In genomic region chrX:16870095-16870860, GRCh38 we compare ENCODE assay signal across 1 cellular context.
A peak's percentile ranks its signal among the peaks of the same experiment; 100 is the strongest.
TF ChIP-seq lines count a peak whose summit lies in the region.

Gene RBBP7, minus strand, starts transcription at chrX:16870362. Its CDS starts 309 bp downstream, at chrX:16870053.

TF ChIP-seq in HEK293, 187 proteins besides CTCF, POLR2A, EP300 and RAD21 (continued from another document):
- TF ChIP-seq BCL11B (tag by site-specific recombination; IDR thresholded peaks at IDR 0.05; ENCODE audit: low read depth) = no peak
- 0 out of 2 replicates have a peak, but pooled peaks have one; percentile 35 for TF ChIP-seq INSM2 (tag by site-specific recombination; IDR thresholded peaks at IDR 0.05)
- TF ChIP-seq SCRT1 (tag by site-specific recombination; IDR thresholded peaks at IDR 0.05; ENCODE audit: borderline replicate concordance) = no peak
- peak; percentile 52 for TF ChIP-seq KLF1 (tag by site-specific recombination; IDR thresholded peaks at IDR 0.05)
- peak; percentile 91 for TF ChIP-seq KLF10 (tag by site-specific recombination; IDR thresholded peaks at IDR 0.05)
- no peak for TF ChIP-seq SALL2 (tag by site-specific recombination; IDR thresholded peaks at IDR 0.05; ENCODE audit: borderline replicate concordance)
- TF ChIP-seq TSHZ1 (tag by site-specific recombination; IDR thresholded peaks at IDR 0.05; ENCODE audit: borderline replicate concordance) = no peak
- peak; percentile 45; the same call in 1 of the 2 replicates for TF ChIP-seq YY1 (tag by site-specific recombination; IDR thresholded peaks at IDR 0.05)
- no peak for TF ChIP-seq ZNF404 (tag by site-specific recombination; IDR thresholded peaks at IDR 0.05)
- TF ChIP-seq ZNF157 (tag by site-specific recombination; IDR thresholded peaks at IDR 0.05) = no peak
- TF ChIP-seq ZNF214 (tag by site-specific recombination; IDR thresholded peaks at IDR 0.05; ENCODE audit: borderline replicate concordance) = no peak
- TF ChIP-seq ZNF184 (tag by site-specific recombination; IDR thresholded peaks at IDR 0.05) = no peak
- TF ChIP-seq REPIN1 (tag by site-specific recombination; IDR thresholded peaks at IDR 0.05; ENCODE audit: low read depth) = no peak
- TF ChIP-seq ZNF398 (tag by site-specific recombination; IDR thresholded peaks at IDR 0.05) = peak; percentile 94
- no peak for TF ChIP-seq ZNF280C (tag by site-specific recombination; IDR thresholded peaks at IDR 0.05)
- no peak for TF ChIP-seq ZNF664 (tag by site-specific recombination; IDR thresholded peaks at IDR 0.05)
- peak; percentile 35 for TF ChIP-seq KLF9 (tag by site-specific recombination; IDR thresholded peaks at IDR 0.05; ENCODE audit: low read depth)
- peak; percentile 85 for TF ChIP-seq SP2 (tag by site-specific recombination; IDR thresholded peaks at IDR 0.05)
- no peak for TF ChIP-seq ZNF555 (tag by site-specific recombination; conservative IDR thresholded peaks at IDR 0.05)
- no peak for TF ChIP-seq ZNF654 (tag by site-specific recombination; IDR thresholded peaks at IDR 0.05; ENCODE audit: low read depth)
- no peak for TF ChIP-seq ZNF558 (tag by site-specific recombination; IDR thresholded peaks at IDR 0.05)
- no peak for TF ChIP-seq ZFP41 (tag by site-specific recombination; IDR thresholded peaks at IDR 0.05; ENCODE audit: borderline replicate concordance)
- TF ChIP-seq ZNF600 (tag by site-specific recombination; IDR thresholded peaks at IDR 0.05) = no peak
- TF ChIP-seq ZNF645 (tag by site-specific recombination; IDR thresholded peaks at IDR 0.05) = no peak
- TF ChIP-seq ZFP69B (tag by site-specific recombination; IDR thresholded peaks at IDR 0.05) = peak; percentile 73
- TF ChIP-seq ZNF433 (tag by site-specific recombination; IDR thresholded peaks at IDR 0.05; ENCODE audit: low read depth) = no peak
- no peak for TF ChIP-seq HIC1 (tag by site-specific recombination; IDR thresholded peaks at IDR 0.05)
- no peak for TF ChIP-seq ZBTB17 (tag by site-specific recombination; IDR thresholded peaks at IDR 0.05)
- no peak for TF ChIP-seq BCL11A (tag by site-specific recombination; IDR thresholded peaks at IDR 0.05; ENCODE audit: low read depth)
- TF ChIP-seq OVOL3 (tag by site-specific recombination; IDR thresholded peaks at IDR 0.05) = peak; percentile 27; the same call in 1 of the 2 replicates
- TF ChIP-seq ZNF394 (tag by site-specific recombination; IDR thresholded peaks at IDR 0.05; ENCODE audit: borderline replicate concordance) = no peak; the same call in 1 of the 2 replicates
- TF ChIP-seq ZNF660 (tag by site-specific recombination; IDR thresholded peaks at IDR 0.05) = peak; percentile 36; the same call in 1 of the 2 replicates
- TF ChIP-seq KLF17 (tag by site-specific recombination; IDR thresholded peaks at IDR 0.05) = peak; percentile 71
- TF ChIP-seq ZNF2 (tag by site-specific recombination; IDR thresholded peaks at IDR 0.05) = no peak
- no peak for TF ChIP-seq ZNF211 (tag by site-specific recombination; IDR thresholded peaks at IDR 0.05; ENCODE audit: low read depth)
- no peak for TF ChIP-seq YY2 (tag by site-specific recombination; IDR thresholded peaks at IDR 0.05)
- TF ChIP-seq ZNF837 (tag by site-specific recombination; IDR thresholded peaks at IDR 0.05) = no peak
